ENCODE assay signal across 26 cellular contexts in the genomic region with DNA sequence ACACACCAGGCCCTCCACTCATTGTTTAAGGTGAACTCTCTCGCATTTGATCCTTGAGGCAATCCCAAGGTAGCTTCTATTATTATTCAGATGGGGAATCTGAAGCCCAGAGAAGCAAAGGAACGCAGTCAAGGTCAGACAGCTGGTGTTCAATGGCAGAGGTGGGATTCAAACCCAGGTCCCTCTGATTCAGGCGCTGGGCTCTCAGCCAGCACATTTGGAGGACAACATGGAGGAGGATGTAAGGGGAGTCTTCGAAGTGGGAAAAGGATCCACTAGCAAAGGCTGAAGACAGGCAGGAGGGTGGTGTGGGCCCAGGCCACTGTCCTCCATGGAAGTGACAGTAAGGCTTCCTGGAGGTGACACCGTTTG.
"Had no signal": no experiment of that assay in that cellular context is flagged by ENCODE, and none has a peak within 500 bp of the region (broad histone marks: within the 10 kb centered on the region; RNA-seq: fewer than 3 reads in every experiment).

No MANE protein-coding gene starts in this region.

- H3K36me3 ChIP-seq: breast epithelium, SJSA1 had no signal

- H3K27ac Mint-ChIP-seq: activated CD4-positive, alpha-beta memory T cell treated with anti-CD3 and anti-CD28 coated beads, Interleukin-2, amount 10 ng/mL, durations not matched to agents 7 days and 5 days; activated CD4-positive, alpha-beta T cell treated with anti-CD3 and anti-CD28 coated beads for 36 hours; activated naive CD8-positive, alpha-beta T cell treated with anti-CD3 and anti-CD28 coated beads, Interleukin-2, amount 10 ng/mL, durations not matched to agents 7 days and 5 days; activated T-helper 17 cell treated with anti-CD3 and anti-CD28 coated beads, Interleukin-2, amount 50 U/mL, for 72 hours; T-helper 1 cell treated with Interleukin-12 subunit alpha and Interleukin-12 subunit beta and Interleukin-4 antibody, amounts not matched to agents 30 μg/mL and 1 μg/mL, for 36 hours had no signal

- H3K4me3 Mint-ChIP-seq: activated CD4-positive, alpha-beta memory T cell treated with anti-CD3 and anti-CD28 coated beads, Interleukin-2, amount 10 ng/mL, durations not matched to agents 7 days and 5 days; activated CD4-positive, alpha-beta T cell treated with anti-CD3 and anti-CD28 coated beads for 36 hours; activated naive CD8-positive, alpha-beta T cell treated with anti-CD3 and anti-CD28 coated beads, Interleukin-2, amount 10 ng/mL, durations not matched to agents 7 days and 5 days; activated T-helper 17 cell treated with anti-CD3 and anti-CD28 coated beads, Interleukin-2, amount 50 U/mL, for 72 hours; T-helper 1 cell treated with Interleukin-12 subunit alpha and Interleukin-12 subunit beta and Interleukin-4 antibody, amounts not matched to agents 30 μg/mL and 1 μg/mL, for 36 hours had no signal

- H3K36me3 Mint-ChIP-seq: activated naive CD8-positive, alpha-beta T cell treated with anti-CD3 and anti-CD28 coated beads, Interleukin-2, amount 10 ng/mL, durations not matched to agents 7 days and 5 days had no signal

- H3K27ac ChIP-seq: breast epithelium, SJSA1 had no signal

- DNase-seq: activated CD4-positive, alpha-beta memory T cell treated with anti-CD3 and anti-CD28 coated beads, Interleukin-2, amount 10 ng/mL, durations not matched to agents 7 days and 5 days; activated CD4-positive, alpha-beta T cell treated with anti-CD3 and anti-CD28 coated beads for 36 hours; activated CD4-positive, alpha-beta T cell treated with anti-CD3 and anti-CD28 coated beads, Interleukin-2, amount 50 U/mL, for 1 hour; activated gamma-delta T cell; activated naive CD4-positive, alpha-beta T cell treated with anti-CD3 and anti-CD28 coated beads, Interleukin-2, amount 50 U/mL, for 16 hours; activated naive CD8-positive, alpha-beta T cell treated with anti-CD3 and anti-CD28 coated beads, Interleukin-2, amount 10 ng/mL, durations not matched to agents 7 days and 5 days; activated T-cell treated with anti-CD3 and anti-CD28 coated beads for 4 hours; activated T-cell treated with anti-CD3 and anti-CD28 coated beads, Interleukin-2, amount 50 U/mL, for 48 hours; caudate nucleus; IMR-90; Kasumi-1; KBM-7; NCI-H1092; NCI-H1417 treated with DMSO at 0.1 percent for 48 hours; NCI-H1694 treated with DMSO at 0.1 percent for 48 hours; NCI-H2029 treated with DMSO at 0.1 percent for 48 hours; NCI-H345; NCI-H510A treated with DMSO at 0.1 percent for 48 hours; NCI-H69; NK-92 treated with Interleukin-12 subunit alpha and Interleukin-12 subunit beta, amount 100 ng/mL, for 24 hours; OCI-M1; SHP77 had no signal

- H3K4me1 Mint-ChIP-seq: activated CD4-positive, alpha-beta memory T cell treated with anti-CD3 and anti-CD28 coated beads, Interleukin-2, amount 10 ng/mL, durations not matched to agents 7 days and 5 days; activated CD4-positive, alpha-beta T cell treated with anti-CD3 and anti-CD28 coated beads for 36 hours; activated naive CD8-positive, alpha-beta T cell treated with anti-CD3 and anti-CD28 coated beads, Interleukin-2, amount 10 ng/mL, durations not matched to agents 7 days and 5 days; activated T-helper 17 cell treated with anti-CD3 and anti-CD28 coated beads, Interleukin-2, amount 50 U/mL, for 72 hours had no signal

- H3K9me3 ChIP-seq: breast epithelium, SJSA1 had no signal

- H3K27me3 Mint-ChIP-seq: activated CD4-positive, alpha-beta T cell treated with anti-CD3 and anti-CD28 coated beads for 36 hours; activated T-helper 17 cell treated with anti-CD3 and anti-CD28 coated beads, Interleukin-2, amount 50 U/mL, for 72 hours had no signal

- H3K4me3 ChIP-seq: breast epithelium, SJSA1 had no signal

- H3K4me1 ChIP-seq: breast epithelium, SJSA1 had no signal

- H3K27me3 ChIP-seq: breast epithelium, SJSA1 had no signal

- ATAC-seq: activated CD4-positive, alpha-beta T cell treated with anti-CD3 and anti-CD28 coated beads for 36 hours; activated T-helper 17 cell treated with anti-CD3 and anti-CD28 coated beads, Interleukin-2, amount 50 U/mL, for 72 hours had no signal

- H3K9me3 Mint-ChIP-seq: activated CD4-positive, alpha-beta memory T cell treated with anti-CD3 and anti-CD28 coated beads, Interleukin-2, amount 10 ng/mL, durations not matched to agents 7 days and 5 days; activated naive CD8-positive, alpha-beta T cell treated with anti-CD3 and anti-CD28 coated beads, Interleukin-2, amount 10 ng/mL, durations not matched to agents 7 days and 5 days; activated T-helper 17 cell treated with anti-CD3 and anti-CD28 coated beads, Interleukin-2, amount 50 U/mL, for 72 hours; T-helper 1 cell treated with Interleukin-12 subunit alpha and Interleukin-12 subunit beta and Interleukin-4 antibody, amounts not matched to agents 30 μg/mL and 1 μg/mL, for 36 hours had no signal
